1 cellular context compared by ENCODE assay signal in the genomic region with DNA sequence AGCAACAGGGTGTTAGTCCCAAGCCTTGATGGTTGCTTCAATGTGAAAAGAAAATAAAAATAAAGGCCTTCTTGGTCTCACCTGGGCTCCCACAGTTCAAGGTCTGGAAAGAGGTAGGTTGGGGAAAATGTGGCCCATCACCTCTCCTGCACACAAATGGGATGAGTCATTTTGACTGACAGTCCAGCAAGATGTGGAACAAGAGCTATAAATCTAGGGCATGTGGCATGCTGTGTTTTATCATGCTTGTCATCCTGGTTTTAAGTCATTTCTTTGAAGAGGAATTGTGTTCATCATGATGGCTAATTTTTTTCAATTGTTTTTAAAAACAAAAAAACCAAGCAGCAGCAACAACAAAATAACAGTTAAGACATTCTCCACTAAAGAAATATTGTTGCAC.
TF ChIP-seq lines count a peak whose summit lies in the region.

No MANE protein-coding gene starts in this region.

TF ChIP-seq in SK-N-SH treated with all-trans-retinoic acid at 6 μM for 48 hours, 23 proteins besides CTCF, POLR2A, EP300 and RAD21 (continued from another document):
- no peak for TF ChIP-seq ISL1 (CRISPR knock-in tag; IDR thresholded peaks at IDR 0.05)
- no peak for TF ChIP-seq ZFP30 (CRISPR knock-in tag; IDR thresholded peaks at IDR 0.05)
- no peak for TF ChIP-seq ESRRG (CRISPR knock-in tag; IDR thresholded peaks at IDR 0.05)
- TF ChIP-seq, protein P1, sequence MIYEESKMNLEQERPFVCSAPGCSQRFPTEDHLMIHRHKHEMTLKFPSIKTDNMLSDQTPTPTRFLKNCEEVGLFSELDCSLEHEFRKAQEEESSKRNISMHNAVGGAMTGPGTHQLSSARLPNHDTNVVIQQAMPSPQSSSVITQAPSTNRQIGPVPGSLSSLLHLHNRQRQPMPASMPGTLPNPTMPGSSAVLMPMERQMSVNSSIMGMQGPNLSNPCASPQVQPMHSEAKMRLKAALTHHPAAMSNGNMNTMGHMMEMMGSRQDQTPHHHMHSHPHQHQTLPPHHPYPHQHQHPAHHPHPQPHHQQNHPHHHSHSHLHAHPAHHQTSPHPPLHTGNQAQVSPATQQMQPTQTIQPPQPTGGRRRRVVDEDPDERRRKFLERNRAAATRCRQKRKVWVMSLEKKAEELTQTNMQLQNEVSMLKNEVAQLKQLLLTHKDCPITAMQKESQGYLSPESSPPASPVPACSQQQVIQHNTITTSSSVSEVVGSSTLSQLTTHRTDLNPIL (CRISPR knock-in tag; IDR thresholded peaks at IDR 0.05; ENCODE audit: low read depth): no peak
